In genomic region chr15:66500346-66500745, GRCh38 we compare ENCODE assay signal across 7 cellular contexts. TPM values are rescaled to one million over a fixed set of nuclear protein-coding genes. Genes with fewer than 3 reads are reported as not detected.
DNase-seq lines count a peak whose midpoint lies in the region; ATAC-seq, FAIRE-seq and TF ChIP-seq lines count a peak whose summit lies in the region.
"Not testable (repeated sequence)": the region's sequence is repeated elsewhere in the genome, so short reads cannot be mapped to it uniquely, and the experiment has no call there.

No MANE protein-coding gene starts in this region.

- not testable (repeated sequence) for H3K27me3 Mint-ChIP-seq in WTC11 (ENCODE audit: low read depth); activated T-cell treated with anti-CD3 and anti-CD28 coated beads, Interleukin-2, amount 50 U/mL, for 4 hours (ENCODE audit: low read depth); astrocyte (ENCODE audit: low read depth, unreplicated experiment)
- peaks cover 18 to 26% (median 19%) of the 10 kb centered on the region in 3 donors for H3K27me3 Mint-ChIP-seq in immature natural killer cell (ENCODE audit: low read depth in 3 of 3)

- H3K36me3 ChIP-seq in HCT116 (ENCODE audit: control insufficient read depth in 1 of 2, insufficient read depth in 2 of 2, low read length in 2 of 2), result peaks cover 53 to 63% of the 10 kb centered on the region in 2 experiments
- peaks cover 88% of the 10 kb centered on the region for H3K36me3 ChIP-seq in NT2/D1 (ENCODE audit: insufficient read depth, insufficient read length, low read length)
- H3K36me3 ChIP-seq in astrocyte (ENCODE audit: insufficient read depth, low read length), result peaks cover 58% of the 10 kb centered on the region
- peaks cover 30% of the 10 kb centered on the region for H3K36me3 ChIP-seq in smooth muscle cell (ENCODE audit: low read depth)

- H3K4me3 Mint-ChIP-seq in WTC11 (peak overlapping the region; percentile 6; the same call in 1 of the 2 replicates), astrocyte (ENCODE audit: unreplicated experiment) (peak overlapping the region; percentile 59)
- peak overlapping the region; percentile 93 for H3K4me3 Mint-ChIP-seq in activated T-cell treated with anti-CD3 and anti-CD28 coated beads, Interleukin-2, amount 50 U/mL, for 4 hours
- H3K4me3 Mint-ChIP-seq in immature natural killer cell, result not testable (repeated sequence)

- BruUV-seq in HCT116 (replicated peaks; lab: Mats Ljungman, UMichigan), result not testable (repeated sequence)

- H3K36me3 Mint-ChIP-seq in WTC11 (peaks cover 73% of the 10 kb centered on the region), astrocyte (ENCODE audit: low read depth, unreplicated experiment) (peaks cover 20% of the 10 kb centered on the region), immature natural killer cell (peaks cover 14 to 45% (median 20%) of the 10 kb centered on the region in 3 donors)
- H3K36me3 Mint-ChIP-seq in activated T-cell treated with anti-CD3 and anti-CD28 coated beads, Interleukin-2, amount 50 U/mL, for 4 hours (ENCODE audit: insufficient read depth), result peaks cover 75% of the 10 kb centered on the region

- FAIRE-seq in astrocyte (lab: Jason Lieb, UNC), result not testable (repeated sequence)

- WGBS in smooth muscle cell (ENCODE audit: low lambda C conversion rate), result 96% methylated on average over 7 of the region's 7 CpGs

- CTCF ChIA-PET in HCT116 (lab: Charles Lee), result not testable (repeated sequence)
- CTCF ChIA-PET in WTC11 (lab: Charles Lee), result interaction anchor here (4.2 kb wide), 1 partner anchor 97 kb away, joined by 50 read pairs; no protein-coding TSS in a partner anchor

- H3K9me2 ChIP-seq in HCT116 (ENCODE audit: insufficient read depth), result not testable (repeated sequence)

- ATAC-seq in HCT116; WTC11; activated T-cell treated with anti-CD3 and anti-CD28 coated beads, Interleukin-2, amount 50 U/mL, for 4 hours: not testable (repeated sequence)

- H3K4me1 Mint-ChIP-seq in WTC11 (peaks cover 31% of the 10 kb centered on the region), astrocyte (ENCODE audit: low read depth, unreplicated experiment) (peaks cover 31% of the 10 kb centered on the region), immature natural killer cell (peaks cover 54 to 65% of the 10 kb centered on the region in 2 donors)
- H3K4me1 Mint-ChIP-seq in activated T-cell treated with anti-CD3 and anti-CD28 coated beads, Interleukin-2, amount 50 U/mL, for 4 hours (ENCODE audit: low read depth), result peaks cover 50% of the 10 kb centered on the region

- not testable (repeated sequence) for H3K9me3 ChIP-seq in HCT116 (ENCODE audit: control insufficient read depth in 1 of 2, insufficient read depth in 1 of 2, low read depth in 1 of 2, low read length in 2 of 2); NT2/D1 (ENCODE audit: insufficient read depth, low read length); astrocyte (ENCODE audit: insufficient read depth, low read depth, low read length); smooth muscle cell (replicated peaks; ENCODE audit: low read depth)

- DNase-seq in HCT116 (ENCODE audit: low read depth, low spot score); NT2/D1 (ENCODE audit: low read depth, low spot score); WTC11 (ENCODE audit: low spot score); activated T-cell treated with anti-CD3 and anti-CD28 coated beads, Interleukin-2, amount 50 U/mL, for 4 hours; astrocyte (ENCODE audit: low read depth); immature natural killer cell; smooth muscle cell (lab: John Stamatoyannopoulos, UW; ENCODE audit: unreplicated experiment): not testable (repeated sequence)

- TF ChIP-seq RAD21 in HCT116 (IDR thresholded peaks at IDR 0.05; ENCODE audit: low read depth), result not testable (repeated sequence)

- H3K27ac ChIP-seq in HCT116 (ENCODE audit: low read depth, low read length), result peak overlapping the region; percentile 20; the same call in 1 of the 2 replicates
- not testable (repeated sequence) for H3K27ac ChIP-seq in astrocyte (ENCODE audit: low read depth, low read length)
- peak overlapping the region; percentile 99 for H3K27ac ChIP-seq in smooth muscle cell (ENCODE audit: low read depth)

- not testable (repeated sequence) for TF ChIP-seq CTCF in HCT116 (IDR thresholded peaks at IDR 0.05 in 2 of 3, conservative IDR thresholded peaks at IDR 0.05 in 1 of 3; ENCODE audit: borderline replicate concordance in 1 of 3, insufficient read depth in 1 of 3, low read depth in 2 of 3, low read length in 2 of 3); WTC11 (IDR thresholded peaks at IDR 0.05); astrocyte (IDR thresholded peaks at IDR 0.05; ENCODE audit: insufficient read depth, low read depth, low read length); smooth muscle cell (IDR thresholded peaks at IDR 0.05; ENCODE audit: borderline replicate concordance, insufficient read depth, poor library complexity, severe bottlenecking)

- intact Hi-C loops in HCT116 (cut with micrococcal nuclease), result not testable (repeated sequence)

- H3K9ac ChIP-seq in HCT116 (ENCODE audit: low read length); smooth muscle cell (ENCODE audit: low read depth): not testable (repeated sequence)
- H3K9ac ChIP-seq in NT2/D1 (ENCODE audit: insufficient read length, low read depth) (peak overlapping the region; percentile 39), astrocyte (ENCODE audit: low read length) (peak overlapping the region; percentile 11)

- H3F3A ChIP-seq in smooth muscle cell (ENCODE audit: low read depth), result peaks cover 49% of the 10 kb centered on the region

- not testable (repeated sequence) for TF ChIP-seq POLR2A in HCT116 (IDR thresholded peaks at IDR 0.05; ENCODE audit: borderline replicate concordance, extremely low read depth, insufficient read depth, insufficient read length)

- H3K27ac Mint-ChIP-seq in WTC11 (peak overlapping the region; percentile 84), astrocyte (ENCODE audit: unreplicated experiment) (peak overlapping the region; percentile 12), immature natural killer cell (peak overlapping the region in 5 of 6 donors; percentile 3 to 50 (median 8))

- peaks cover 7 to 39% of the 10 kb centered on the region in 2 experiments; a peak in 3 of 4 replicates for H3K4me1 ChIP-seq in HCT116 (ENCODE audit: control insufficient read depth in 1 of 2, insufficient read depth in 2 of 2, low read length in 2 of 2)
- not testable (repeated sequence) for H3K4me1 ChIP-seq in NT2/D1 (ENCODE audit: insufficient read depth, insufficient read length)
- H3K4me1 ChIP-seq in astrocyte (ENCODE audit: insufficient read depth, low read length), result peaks cover 21% of the 10 kb centered on the region
- H3K4me1 ChIP-seq in smooth muscle cell (ENCODE audit: low read depth), result peaks cover 21% of the 10 kb centered on the region

- POLR2A ChIA-PET in HCT116 (lab: Charles Lee); WTC11 (lab: Charles Lee): not testable (repeated sequence)

- RAD21 ChIA-PET in HCT116 (lab: Charles Lee; ENCODE audit: low non-redundant PET in 1 of 2, low total read pairs in 2 of 2, uncharacterized antibody in 2 of 2, unreplicated experiment in 2 of 2), result not testable (repeated sequence)

- H3K79me2 ChIP-seq in HCT116 (ENCODE audit: insufficient read depth, low read length) (peaks cover 77% of the 10 kb centered on the region), astrocyte (ENCODE audit: insufficient read depth, low read length) (peaks cover 69% of the 10 kb centered on the region), smooth muscle cell (ENCODE audit: low read depth) (peaks cover 61% of the 10 kb centered on the region)

- H3K4me2 ChIP-seq in HCT116 (ENCODE audit: low read length); smooth muscle cell: not testable (repeated sequence)
- peak overlapping the region; percentile 9 for H3K4me2 ChIP-seq in astrocyte (ENCODE audit: low read length)

- H3K9me3 Mint-ChIP-seq in WTC11; activated T-cell treated with anti-CD3 and anti-CD28 coated beads, Interleukin-2, amount 50 U/mL, for 4 hours; astrocyte (ENCODE audit: unreplicated experiment); immature natural killer cell: not testable (repeated sequence)

- not testable (repeated sequence) for H3K4me3 ChIP-seq in HCT116 (replicated peaks in 1 of 2; ENCODE audit: low read depth in 1 of 2, low read length in 2 of 2); NT2/D1 (ENCODE audit: insufficient read length, low read depth); astrocyte (ENCODE audit: insufficient read depth, low read depth, low read length); smooth muscle cell

- H4K20me1 ChIP-seq in HCT116 (ENCODE audit: insufficient read depth), result peaks cover 44% of the 10 kb centered on the region; the same call in 1 of the 2 replicates
- H4K20me1 ChIP-seq in astrocyte (ENCODE audit: insufficient read depth, low read length), result peaks cover 66% of the 10 kb centered on the region
- H4K20me1 ChIP-seq in smooth muscle cell (ENCODE audit: low read depth), result peaks cover 62% of the 10 kb centered on the region

- H3K27me3 ChIP-seq in HCT116 (ENCODE audit: insufficient read depth, low read length); NT2/D1 (ENCODE audit: insufficient read depth, insufficient read length); astrocyte (ENCODE audit: insufficient read depth, low read length); smooth muscle cell (ENCODE audit: low read depth): not testable (repeated sequence)

- H2AFZ ChIP-seq in HCT116 (ENCODE audit: low read depth, low read length, poor library complexity, severe bottlenecking); astrocyte (ENCODE audit: low read depth, low read length); smooth muscle cell (ENCODE audit: low read depth): not testable (repeated sequence)

RNA-seq across cellular contexts. Expression of gene SNAPC5, which starts 2.8 kb away (rescaled TPM):
- total RNA-seq in HCT116 (2021; ENCODE audit: unreplicated experiment), result 28.3 TPM
- polyA plus RNA-seq in HCT116 (2012), result 25.5 and 28.1 TPM in 2 replicates
- 21.1 to 28.7 TPM (median 24.0 TPM) in 3 replicates for total RNA-seq in WTC11 (2021)
- 10 to 100 TPM; 45.2 to 59.9 (median 53.3) TPM for total RNA-seq in activated T-cell treated with anti-CD3 and anti-CD28 coated beads, Interleukin-2, amount 50 U/mL, for 4 hours
- total RNA-seq in astrocyte, result 11.5 and 12.7 TPM in 2 replicates
- polyA plus RNA-seq in immature natural killer cell, result 10 to 100 TPM; 48.9 to 88.4 (median 49.8) TPM
- total RNA-seq in smooth muscle cell, result 12.9 and 19.1 TPM in 2 replicates
- polyA plus RNA-seq in smooth muscle cell, result 27.0 TPM in 2 replicates

RNA-seq across cellular contexts. Expression of gene RPL4, which starts 4.3 kb away (rescaled TPM):
- total RNA-seq in HCT116 (2021; ENCODE audit: unreplicated experiment) (3,818 TPM), WTC11 (2021) (3,648 to 4,125 TPM (median 4,060 TPM) in 3 replicates), astrocyte (2,056 and 2,248 TPM in 2 replicates), smooth muscle cell (3,841 and 4,095 TPM in 2 replicates)
- 5,600 and 5,800 TPM in 2 replicates for polyA plus RNA-seq in HCT116 (2012)
- total RNA-seq in activated T-cell treated with anti-CD3 and anti-CD28 coated beads, Interleukin-2, amount 50 U/mL, for 4 hours, result 1,000 to 10,000 TPM; 4,816 to 5,229 (median 5,007) TPM
- polyA plus RNA-seq in immature natural killer cell (100 to 1,000 TPM; 391 to 659 (median 556) TPM), smooth muscle cell (732 and 782 TPM in 2 replicates)

RNA-seq across cellular contexts. Expression of gene ZWILCH, which starts 4.8 kb away (rescaled TPM):
- total RNA-seq in HCT116 (2021; ENCODE audit: unreplicated experiment) (25.8 TPM), WTC11 (2021) (41.1 to 50.2 TPM (median 46.6 TPM) in 3 replicates), astrocyte (15.5 and 18.1 TPM in 2 replicates), smooth muscle cell (17.9 and 22.5 TPM in 2 replicates)
- 8.7 and 9.8 TPM in 2 replicates for polyA plus RNA-seq in HCT116 (2012)
- total RNA-seq in activated T-cell treated with anti-CD3 and anti-CD28 coated beads, Interleukin-2, amount 50 U/mL, for 4 hours, result 10 to 100 TPM; 32.5 to 35.0 (median 32.8) TPM
- polyA plus RNA-seq in immature natural killer cell (10 to 100 TPM in 2 of 3 donors, 1 to 10 TPM in 1; 9.2 to 16.6 (median 12.5) TPM), smooth muscle cell (17.7 and 22.5 TPM in 2 replicates)

Comparison
In these comparisons a context has a peak if more than half of its experiments do, and no peak if none do; other contexts are left out.
1. H3K27ac Mint-ChIP-seq: peak in every context shown above with its lines; median percentile 84 in WTC11; 12 in astrocyte; 8 in immature natural killer cell.